Comparison of ENCODE assay signal across 1 cellular context in the genomic region with DNA sequence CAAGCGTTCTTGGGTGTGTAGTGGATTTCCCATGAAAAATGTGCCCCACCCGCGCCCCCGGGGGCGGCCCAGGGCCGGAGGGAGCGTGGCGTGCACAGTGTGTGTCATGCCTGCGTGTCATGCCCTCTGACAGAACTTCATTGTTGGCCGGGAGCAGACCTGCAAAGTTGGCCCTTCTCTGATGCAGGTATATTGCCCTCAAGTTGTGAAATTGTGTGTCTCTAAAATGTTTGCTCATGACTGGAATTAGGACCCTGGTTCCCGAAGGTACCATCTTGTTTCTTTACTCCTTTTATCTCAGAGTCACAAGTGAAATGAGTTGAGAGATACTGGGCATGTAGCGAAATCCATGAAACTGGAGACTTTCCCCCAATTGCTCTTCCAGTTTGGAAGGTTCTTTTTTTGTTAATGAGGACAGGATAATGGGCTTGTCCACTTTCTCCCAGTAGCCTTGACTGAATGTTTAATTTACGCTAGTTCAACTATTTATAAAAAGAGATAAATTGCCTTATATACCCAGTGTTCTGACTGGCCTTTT.
TF ChIP-seq lines count a peak whose summit lies in the region.

No MANE protein-coding gene starts in this region.

TF ChIP-seq in HepG2, 621 proteins besides CTCF, POLR2A, EP300 and RAD21 (continued from another document and continues in another):
- TF ChIP-seq, protein P1, sequence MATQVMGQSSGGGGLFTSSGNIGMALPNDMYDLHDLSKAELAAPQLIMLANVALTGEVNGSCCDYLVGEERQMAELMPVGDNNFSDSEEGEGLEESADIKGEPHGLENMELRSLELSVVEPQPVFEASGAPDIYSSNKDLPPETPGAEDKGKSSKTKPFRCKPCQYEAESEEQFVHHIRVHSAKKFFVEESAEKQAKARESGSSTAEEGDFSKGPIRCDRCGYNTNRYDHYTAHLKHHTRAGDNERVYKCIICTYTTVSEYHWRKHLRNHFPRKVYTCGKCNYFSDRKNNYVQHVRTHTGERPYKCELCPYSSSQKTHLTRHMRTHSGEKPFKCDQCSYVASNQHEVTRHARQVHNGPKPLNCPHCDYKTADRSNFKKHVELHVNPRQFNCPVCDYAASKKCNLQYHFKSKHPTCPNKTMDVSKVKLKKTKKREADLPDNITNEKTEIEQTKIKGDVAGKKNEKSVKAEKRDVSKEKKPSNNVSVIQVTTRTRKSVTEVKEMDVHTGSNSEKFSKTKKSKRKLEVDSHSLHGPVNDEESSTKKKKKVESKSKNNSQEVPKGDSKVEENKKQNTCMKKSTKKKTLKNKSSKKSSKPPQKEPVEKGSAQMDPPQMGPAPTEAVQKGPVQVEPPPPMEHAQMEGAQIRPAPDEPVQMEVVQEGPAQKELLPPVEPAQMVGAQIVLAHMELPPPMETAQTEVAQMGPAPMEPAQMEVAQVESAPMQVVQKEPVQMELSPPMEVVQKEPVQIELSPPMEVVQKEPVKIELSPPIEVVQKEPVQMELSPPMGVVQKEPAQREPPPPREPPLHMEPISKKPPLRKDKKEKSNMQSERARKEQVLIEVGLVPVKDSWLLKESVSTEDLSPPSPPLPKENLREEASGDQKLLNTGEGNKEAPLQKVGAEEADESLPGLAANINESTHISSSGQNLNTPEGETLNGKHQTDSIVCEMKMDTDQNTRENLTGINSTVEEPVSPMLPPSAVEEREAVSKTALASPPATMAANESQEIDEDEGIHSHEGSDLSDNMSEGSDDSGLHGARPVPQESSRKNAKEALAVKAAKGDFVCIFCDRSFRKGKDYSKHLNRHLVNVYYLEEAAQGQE (IDR thresholded peaks at IDR 0.05; ENCODE audit: borderline replicate concordance in 1 of 2, low read depth in 1 of 2, low read length in 2 of 2), result peak in 1 of 2 experiments; percentile 28; a peak in 1 of 4 replicates
- TF ChIP-seq, protein P2, sequence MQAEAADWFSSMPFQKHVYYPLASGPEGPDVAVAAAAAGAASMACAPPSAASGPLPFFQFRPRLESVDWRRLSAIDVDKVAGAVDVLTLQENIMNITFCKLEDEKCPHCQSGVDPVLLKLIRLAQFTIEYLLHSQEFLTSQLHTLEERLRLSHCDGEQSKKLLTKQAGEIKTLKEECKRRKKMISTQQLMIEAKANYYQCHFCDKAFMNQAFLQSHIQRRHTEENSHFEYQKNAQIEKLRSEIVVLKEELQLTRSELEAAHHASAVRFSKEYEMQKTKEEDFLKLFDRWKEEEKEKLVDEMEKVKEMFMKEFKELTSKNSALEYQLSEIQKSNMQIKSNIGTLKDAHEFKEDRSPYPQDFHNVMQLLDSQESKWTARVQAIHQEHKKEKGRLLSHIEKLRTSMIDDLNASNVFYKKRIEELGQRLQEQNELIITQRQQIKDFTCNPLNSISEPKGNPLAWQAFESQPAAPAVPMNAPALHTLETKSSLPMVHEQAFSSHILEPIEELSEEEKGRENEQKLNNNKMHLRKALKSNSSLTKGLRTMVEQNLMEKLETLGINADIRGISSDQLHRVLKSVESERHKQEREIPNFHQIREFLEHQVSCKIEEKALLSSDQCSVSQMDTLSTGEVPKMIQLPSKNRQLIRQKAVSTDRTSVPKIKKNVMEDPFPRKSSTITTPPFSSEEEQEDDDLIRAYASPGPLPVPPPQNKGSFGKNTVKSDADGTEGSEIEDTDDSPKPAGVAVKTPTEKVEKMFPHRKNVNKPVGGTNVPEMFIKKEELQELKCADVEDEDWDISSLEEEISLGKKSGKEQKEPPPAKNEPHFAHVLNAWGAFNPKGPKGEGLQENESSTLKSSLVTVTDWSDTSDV (CRISPR knock-in tag; IDR thresholded peaks at IDR 0.05), result no peak
- TF ChIP-seq, protein P3, sequence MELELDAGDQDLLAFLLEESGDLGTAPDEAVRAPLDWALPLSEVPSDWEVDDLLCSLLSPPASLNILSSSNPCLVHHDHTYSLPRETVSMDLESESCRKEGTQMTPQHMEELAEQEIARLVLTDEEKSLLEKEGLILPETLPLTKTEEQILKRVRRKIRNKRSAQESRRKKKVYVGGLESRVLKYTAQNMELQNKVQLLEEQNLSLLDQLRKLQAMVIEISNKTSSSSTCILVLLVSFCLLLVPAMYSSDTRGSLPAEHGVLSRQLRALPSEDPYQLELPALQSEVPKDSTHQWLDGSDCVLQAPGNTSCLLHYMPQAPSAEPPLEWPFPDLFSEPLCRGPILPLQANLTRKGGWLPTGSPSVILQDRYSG (CRISPR knock-in tag; IDR thresholded peaks at IDR 0.05), result no peak
- TF ChIP-seq TEAD3 (CRISPR knock-in tag; optimal IDR thresholded peaks at IDR 0.05; ENCODE audit: borderline replicate concordance), result peak; percentile 19
- TF ChIP-seq, protein P4, sequence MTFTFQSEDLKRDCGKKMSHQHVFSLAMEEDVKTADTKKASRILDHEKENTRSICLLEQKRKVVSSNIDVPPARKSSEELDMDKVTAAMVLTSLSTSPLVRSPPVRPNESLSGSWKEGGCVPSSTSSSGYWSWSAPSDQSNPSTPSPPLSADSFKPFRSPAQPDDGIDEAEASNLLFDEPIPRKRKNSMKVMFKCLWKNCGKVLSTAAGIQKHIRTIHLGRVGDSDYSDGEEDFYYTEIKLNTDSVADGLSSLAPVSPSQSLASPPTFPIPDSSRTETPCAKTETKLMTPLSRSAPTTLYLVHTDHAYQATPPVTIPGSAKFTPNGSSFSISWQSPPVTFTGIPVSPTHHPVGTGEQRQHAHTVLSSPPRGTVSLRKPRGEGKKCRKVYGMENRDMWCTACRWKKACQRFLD (CRISPR knock-in tag; IDR thresholded peaks at IDR 0.05; ENCODE audit: borderline replicate concordance), result no peak
- TF ChIP-seq, protein P5, sequence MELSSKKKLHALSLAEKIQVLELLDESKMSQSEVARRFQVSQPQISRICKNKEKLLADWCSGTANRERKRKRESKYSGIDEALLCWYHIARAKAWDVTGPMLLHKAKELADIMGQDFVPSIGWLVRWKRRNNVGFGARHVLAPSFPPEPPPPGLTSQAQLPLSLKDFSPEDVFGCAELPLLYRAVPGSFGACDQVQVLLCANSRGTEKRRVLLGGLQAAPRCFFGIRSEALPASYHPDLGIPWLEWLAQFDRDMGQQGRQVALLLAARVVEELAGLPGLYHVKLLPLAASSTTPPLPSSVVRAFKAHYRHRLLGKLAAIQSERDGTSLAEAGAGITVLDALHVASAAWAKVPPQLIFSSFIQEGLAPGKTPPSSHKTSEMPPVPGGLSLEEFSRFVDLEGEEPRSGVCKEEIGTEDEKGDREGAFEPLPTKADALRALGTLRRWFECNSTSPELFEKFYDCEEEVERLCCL (CRISPR knock-in tag; IDR thresholded peaks at IDR 0.05; ENCODE audit: borderline replicate concordance), result no peak
- TF ChIP-seq KLF13 (CRISPR knock-in tag; IDR thresholded peaks at IDR 0.05), result no peak
- TF ChIP-seq SRY (CRISPR knock-in tag; IDR thresholded peaks at IDR 0.05), result peak; percentile 2; the same call in 1 of the 2 replicates
- TF ChIP-seq ZNF724P (CRISPR knock-in tag; IDR thresholded peaks at IDR 0.05; ENCODE audit: borderline replicate concordance), result no peak
- TF ChIP-seq, protein P6, sequence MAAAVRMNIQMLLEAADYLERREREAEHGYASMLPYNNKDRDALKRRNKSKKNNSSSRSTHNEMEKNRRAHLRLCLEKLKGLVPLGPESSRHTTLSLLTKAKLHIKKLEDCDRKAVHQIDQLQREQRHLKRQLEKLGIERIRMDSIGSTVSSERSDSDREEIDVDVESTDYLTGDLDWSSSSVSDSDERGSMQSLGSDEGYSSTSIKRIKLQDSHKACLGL (CRISPR knock-in tag; IDR thresholded peaks at IDR 0.05), result no peak
- peak; percentile 70 for TF ChIP-seq SAP130 (CRISPR knock-in tag; IDR thresholded peaks at IDR 0.05; ENCODE audit: low read depth)
- TF ChIP-seq ZNF557 (CRISPR knock-in tag; IDR thresholded peaks at IDR 0.05), result no peak
- TF ChIP-seq, protein P7, sequence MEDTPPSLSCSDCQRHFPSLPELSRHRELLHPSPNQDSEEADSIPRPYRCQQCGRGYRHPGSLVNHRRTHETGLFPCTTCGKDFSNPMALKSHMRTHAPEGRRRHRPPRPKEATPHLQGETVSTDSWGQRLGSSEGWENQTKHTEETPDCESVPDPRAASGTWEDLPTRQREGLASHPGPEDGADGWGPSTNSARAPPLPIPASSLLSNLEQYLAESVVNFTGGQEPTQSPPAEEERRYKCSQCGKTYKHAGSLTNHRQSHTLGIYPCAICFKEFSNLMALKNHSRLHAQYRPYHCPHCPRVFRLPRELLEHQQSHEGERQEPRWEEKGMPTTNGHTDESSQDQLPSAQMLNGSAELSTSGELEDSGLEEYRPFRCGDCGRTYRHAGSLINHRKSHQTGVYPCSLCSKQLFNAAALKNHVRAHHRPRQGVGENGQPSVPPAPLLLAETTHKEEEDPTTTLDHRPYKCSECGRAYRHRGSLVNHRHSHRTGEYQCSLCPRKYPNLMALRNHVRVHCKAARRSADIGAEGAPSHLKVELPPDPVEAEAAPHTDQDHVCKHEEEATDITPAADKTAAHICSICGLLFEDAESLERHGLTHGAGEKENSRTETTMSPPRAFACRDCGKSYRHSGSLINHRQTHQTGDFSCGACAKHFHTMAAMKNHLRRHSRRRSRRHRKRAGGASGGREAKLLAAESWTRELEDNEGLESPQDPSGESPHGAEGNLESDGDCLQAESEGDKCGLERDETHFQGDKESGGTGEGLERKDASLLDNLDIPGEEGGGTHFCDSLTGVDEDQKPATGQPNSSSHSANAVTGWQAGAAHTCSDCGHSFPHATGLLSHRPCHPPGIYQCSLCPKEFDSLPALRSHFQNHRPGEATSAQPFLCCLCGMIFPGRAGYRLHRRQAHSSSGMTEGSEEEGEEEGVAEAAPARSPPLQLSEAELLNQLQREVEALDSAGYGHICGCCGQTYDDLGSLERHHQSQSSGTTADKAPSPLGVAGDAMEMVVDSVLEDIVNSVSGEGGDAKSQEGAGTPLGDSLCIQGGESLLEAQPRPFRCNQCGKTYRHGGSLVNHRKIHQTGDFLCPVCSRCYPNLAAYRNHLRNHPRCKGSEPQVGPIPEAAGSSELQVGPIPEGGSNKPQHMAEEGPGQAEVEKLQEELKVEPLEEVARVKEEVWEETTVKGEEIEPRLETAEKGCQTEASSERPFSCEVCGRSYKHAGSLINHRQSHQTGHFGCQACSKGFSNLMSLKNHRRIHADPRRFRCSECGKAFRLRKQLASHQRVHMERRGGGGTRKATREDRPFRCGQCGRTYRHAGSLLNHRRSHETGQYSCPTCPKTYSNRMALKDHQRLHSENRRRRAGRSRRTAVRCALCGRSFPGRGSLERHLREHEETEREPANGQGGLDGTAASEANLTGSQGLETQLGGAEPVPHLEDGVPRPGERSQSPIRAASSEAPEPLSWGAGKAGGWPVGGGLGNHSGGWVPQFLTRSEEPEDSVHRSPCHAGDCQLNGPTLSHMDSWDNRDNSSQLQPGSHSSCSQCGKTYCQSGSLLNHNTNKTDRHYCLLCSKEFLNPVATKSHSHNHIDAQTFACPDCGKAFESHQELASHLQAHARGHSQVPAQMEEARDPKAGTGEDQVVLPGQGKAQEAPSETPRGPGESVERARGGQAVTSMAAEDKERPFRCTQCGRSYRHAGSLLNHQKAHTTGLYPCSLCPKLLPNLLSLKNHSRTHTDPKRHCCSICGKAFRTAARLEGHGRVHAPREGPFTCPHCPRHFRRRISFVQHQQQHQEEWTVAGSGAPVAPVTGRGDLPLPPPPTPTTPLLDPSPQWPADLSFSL (CRISPR knock-in tag; IDR thresholded peaks at IDR 0.05), result peak; percentile 73; the same call in 1 of the 2 replicates
- TF ChIP-seq ZNF205 (CRISPR knock-in tag; IDR thresholded peaks at IDR 0.05), result no peak
- TF ChIP-seq KDM2A (CRISPR knock-in tag; IDR thresholded peaks at IDR 0.05; ENCODE audit: borderline replicate concordance, low read depth), result no peak
- TF ChIP-seq, protein P8, sequence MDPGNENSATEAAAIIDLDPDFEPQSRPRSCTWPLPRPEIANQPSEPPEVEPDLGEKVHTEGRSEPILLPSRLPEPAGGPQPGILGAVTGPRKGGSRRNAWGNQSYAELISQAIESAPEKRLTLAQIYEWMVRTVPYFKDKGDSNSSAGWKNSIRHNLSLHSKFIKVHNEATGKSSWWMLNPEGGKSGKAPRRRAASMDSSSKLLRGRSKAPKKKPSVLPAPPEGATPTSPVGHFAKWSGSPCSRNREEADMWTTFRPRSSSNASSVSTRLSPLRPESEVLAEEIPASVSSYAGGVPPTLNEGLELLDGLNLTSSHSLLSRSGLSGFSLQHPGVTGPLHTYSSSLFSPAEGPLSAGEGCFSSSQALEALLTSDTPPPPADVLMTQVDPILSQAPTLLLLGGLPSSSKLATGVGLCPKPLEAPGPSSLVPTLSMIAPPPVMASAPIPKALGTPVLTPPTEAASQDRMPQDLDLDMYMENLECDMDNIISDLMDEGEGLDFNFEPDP (CRISPR knock-in tag; conservative IDR thresholded peaks at IDR 0.05), result 0 out of 2 replicates have a peak, but pooled peaks have one; percentile 34
- TF ChIP-seq, protein P9, sequence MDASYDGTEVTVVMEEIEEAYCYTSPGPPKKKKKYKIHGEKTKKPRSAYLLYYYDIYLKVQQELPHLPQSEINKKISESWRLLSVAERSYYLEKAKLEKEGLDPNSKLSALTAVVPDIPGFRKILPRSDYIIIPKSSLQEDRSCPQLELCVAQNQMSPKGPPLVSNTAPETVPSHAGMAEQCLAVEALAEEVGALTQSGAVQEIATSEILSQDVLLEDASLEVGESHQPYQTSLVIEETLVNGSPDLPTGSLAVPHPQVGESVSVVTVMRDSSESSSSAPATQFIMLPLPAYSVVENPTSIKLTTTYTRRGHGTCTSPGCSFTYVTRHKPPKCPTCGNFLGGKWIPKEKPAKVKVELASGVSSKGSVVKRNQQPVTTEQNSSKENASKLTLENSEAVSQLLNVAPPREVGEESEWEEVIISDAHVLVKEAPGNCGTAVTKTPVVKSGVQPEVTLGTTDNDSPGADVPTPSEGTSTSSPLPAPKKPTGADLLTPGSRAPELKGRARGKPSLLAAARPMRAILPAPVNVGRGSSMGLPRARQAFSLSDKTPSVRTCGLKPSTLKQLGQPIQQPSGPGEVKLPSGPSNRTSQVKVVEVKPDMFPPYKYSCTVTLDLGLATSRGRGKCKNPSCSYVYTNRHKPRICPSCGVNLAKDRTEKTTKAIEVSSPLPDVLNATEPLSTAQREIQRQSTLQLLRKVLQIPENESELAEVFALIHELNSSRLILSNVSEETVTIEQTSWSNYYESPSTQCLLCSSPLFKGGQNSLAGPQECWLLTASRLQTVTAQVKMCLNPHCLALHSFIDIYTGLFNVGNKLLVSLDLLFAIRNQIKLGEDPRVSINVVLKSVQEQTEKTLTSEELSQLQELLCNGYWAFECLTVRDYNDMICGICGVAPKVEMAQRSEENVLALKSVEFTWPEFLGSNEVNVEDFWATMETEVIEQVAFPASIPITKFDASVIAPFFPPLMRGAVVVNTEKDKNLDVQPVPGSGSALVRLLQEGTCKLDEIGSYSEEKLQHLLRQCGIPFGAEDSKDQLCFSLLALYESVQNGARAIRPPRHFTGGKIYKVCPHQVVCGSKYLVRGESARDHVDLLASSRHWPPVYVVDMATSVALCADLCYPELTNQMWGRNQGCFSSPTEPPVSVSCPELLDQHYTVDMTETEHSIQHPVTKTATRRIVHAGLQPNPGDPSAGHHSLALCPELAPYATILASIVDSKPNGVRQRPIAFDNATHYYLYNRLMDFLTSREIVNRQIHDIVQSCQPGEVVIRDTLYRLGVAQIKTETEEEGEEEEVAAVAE (CRISPR knock-in tag; IDR thresholded peaks at IDR 0.05; ENCODE audit: borderline replicate concordance), result no peak
- TF ChIP-seq ZNF549 (CRISPR knock-in tag; IDR thresholded peaks at IDR 0.05), result no peak
- no peak for TF ChIP-seq ZNF296 (CRISPR knock-in tag; conservative IDR thresholded peaks at IDR 0.05)
- TF ChIP-seq, protein P10, sequence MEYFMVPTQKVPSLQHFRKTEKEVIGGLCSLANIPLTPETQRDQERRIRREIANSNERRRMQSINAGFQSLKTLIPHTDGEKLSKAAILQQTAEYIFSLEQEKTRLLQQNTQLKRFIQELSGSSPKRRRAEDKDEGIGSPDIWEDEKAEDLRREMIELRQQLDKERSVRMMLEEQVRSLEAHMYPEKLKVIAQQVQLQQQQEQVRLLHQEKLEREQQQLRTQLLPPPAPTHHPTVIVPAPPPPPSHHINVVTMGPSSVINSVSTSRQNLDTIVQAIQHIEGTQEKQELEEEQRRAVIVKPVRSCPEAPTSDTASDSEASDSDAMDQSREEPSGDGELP (IDR thresholded peaks at IDR 0.05; ENCODE audit: borderline replicate concordance, low read depth), result no peak
- TF ChIP-seq GPN1 (CRISPR knock-in tag; IDR thresholded peaks at IDR 0.05; ENCODE audit: borderline replicate concordance), result no peak
- peak; percentile 66; the same call in 1 of the 2 replicates for TF ChIP-seq TGIF2 (CRISPR knock-in tag; IDR thresholded peaks at IDR 0.05)
